In genomic region chr12:124911521-124911920, GRCh38 we compare ENCODE assay signal across 8 cellular contexts. TPM values are rescaled to one million over a fixed set of nuclear protein-coding genes. Genes with fewer than 3 reads are reported as not detected.
DNase-seq lines count a peak whose midpoint lies in the region; ATAC-seq, FAIRE-seq and TF ChIP-seq lines count a peak whose summit lies in the region.
"Not testable (repeated sequence)": the region's sequence is repeated elsewhere in the genome, so short reads cannot be mapped to it uniquely, and the experiment has no call there.

No MANE protein-coding gene starts in this region.

- H3K4me1 Mint-ChIP-seq in endodermal cell, result peaks cover 36% of the 10 kb centered on the region
- H3K4me1 Mint-ChIP-seq in stimulated activated naive CD8-positive, alpha-beta T cell treated with anti-CD3 and anti-CD28 coated beads, Interleukin-15, Interleukin-2, amounts not matched to agents 100 ng/mL and 50 ng/mL, for 24 hours (ENCODE audit: low read depth), result peaks cover 63% of the 10 kb centered on the region

- RAD21 ChIA-PET in HCT116 (lab: Charles Lee; ENCODE audit: low non-redundant PET in 1 of 2, low total read pairs in 2 of 2, uncharacterized antibody in 2 of 2, unreplicated experiment in 2 of 2), result not testable (repeated sequence)

- H3K9me3 Mint-ChIP-seq in endodermal cell; stimulated activated naive CD8-positive, alpha-beta T cell treated with anti-CD3 and anti-CD28 coated beads, Interleukin-15, Interleukin-2, amounts not matched to agents 100 ng/mL and 50 ng/mL, for 24 hours: not testable (repeated sequence)

- intact Hi-C loops in HCT116 (cut with micrococcal nuclease), result not testable (repeated sequence)

- H3K79me2 ChIP-seq in HCT116 (ENCODE audit: insufficient read depth, low read length), result peaks cover 50% of the 10 kb centered on the region
- H3K79me2 ChIP-seq in keratinocyte (ENCODE audit: control insufficient read depth, insufficient read depth, low read length), result peaks cover 40% of the 10 kb centered on the region
- peaks cover 43% of the 10 kb centered on the region for H3K79me2 ChIP-seq in neural cell (replicated peaks; ENCODE audit: insufficient read depth, low read length)

- not testable (repeated sequence) for H3K27me3 Mint-ChIP-seq in endodermal cell (ENCODE audit: insufficient read depth); stimulated activated naive CD8-positive, alpha-beta T cell treated with anti-CD3 and anti-CD28 coated beads, Interleukin-15, Interleukin-2, amounts not matched to agents 100 ng/mL and 50 ng/mL, for 24 hours

- not testable (repeated sequence) for H3K27ac Mint-ChIP-seq in endodermal cell
- H3K27ac Mint-ChIP-seq in stimulated activated naive CD8-positive, alpha-beta T cell treated with anti-CD3 and anti-CD28 coated beads, Interleukin-15, Interleukin-2, amounts not matched to agents 100 ng/mL and 50 ng/mL, for 24 hours, result peak overlapping the region; percentile 29

- H3K9me1 ChIP-seq in keratinocyte (ENCODE audit: control insufficient read depth, extremely low read depth, insufficient read depth, low read length), result not testable (repeated sequence)

- DNase-seq in AG04450 (ENCODE audit: low read depth, low spot score); HCT116 (ENCODE audit: low read depth, low spot score); adipocyte (ENCODE audit: low read depth); endodermal cell; keratinocyte (ENCODE audit: low read depth, low spot score): not testable (repeated sequence)

- H3K4me2 ChIP-seq in HCT116 (ENCODE audit: low read length) (peak overlapping the region; percentile 42; the same call in 1 of the 2 replicates), keratinocyte (ENCODE audit: control insufficient read depth, extremely low read depth, insufficient read depth, low read depth, low read length) (peak overlapping the region; percentile 74)
- not testable (repeated sequence) for H3K4me2 ChIP-seq in neural cell (ENCODE audit: low read length)

- CTCF ChIA-PET in AG04450 (lab: Charles Lee), result interaction anchor here (0.7 to 1.8 kb wide), 2 partner anchors 11 to 29 kb away, joined by 4 to 5 read pairs; no protein-coding TSS in a partner anchor
- CTCF ChIA-PET in HCT116 (lab: Charles Lee), result not testable (repeated sequence)

- H3K9me2 ChIP-seq in HCT116 (ENCODE audit: insufficient read depth); neural cell (ENCODE audit: insufficient read depth, low read length): not testable (repeated sequence)

- ATAC-seq in HCT116, result not testable (repeated sequence)

- TF ChIP-seq RAD21 in HCT116 (IDR thresholded peaks at IDR 0.05; ENCODE audit: low read depth); neural cell (conservative IDR thresholded peaks at IDR 0.05): not testable (repeated sequence)

- peak overlapping the region; percentile 24 for H3K4me3 Mint-ChIP-seq in endodermal cell
- H3K4me3 Mint-ChIP-seq in stimulated activated naive CD8-positive, alpha-beta T cell treated with anti-CD3 and anti-CD28 coated beads, Interleukin-15, Interleukin-2, amounts not matched to agents 100 ng/mL and 50 ng/mL, for 24 hours, result peak overlapping the region; percentile 66

- not testable (repeated sequence) for TF ChIP-seq EP300 in neural cell (conservative IDR thresholded peaks at IDR 0.05; ENCODE audit: poor library complexity, severe bottlenecking)

- H3K4me1 ChIP-seq in HCT116 (ENCODE audit: control insufficient read depth in 1 of 2, insufficient read depth in 2 of 2, low read length in 2 of 2) (peaks cover 30 to 64% of the 10 kb centered on the region in 2 experiments), adipocyte (ENCODE audit: control insufficient read depth, insufficient read depth, low read length) (peaks cover 32% of the 10 kb centered on the region)
- not testable (repeated sequence) for H3K4me1 ChIP-seq in endodermal cell (ENCODE audit: control insufficient read depth, insufficient read depth, low read length); keratinocyte (ENCODE audit: control insufficient read depth, extremely low read depth, insufficient read depth, low read length)

- not testable (repeated sequence) for H3K27ac ChIP-seq in AG04450 (ENCODE audit: low read depth, low read length); HCT116 (ENCODE audit: low read depth, low read length); endodermal cell (ENCODE audit: low read depth, low read length); keratinocyte (ENCODE audit: control insufficient read depth, insufficient read depth, low read length); neural cell (ENCODE audit: low read length)

- H3K9me3 ChIP-seq in AG04450 (ENCODE audit: control insufficient read depth, insufficient read depth, low read length); HCT116 (ENCODE audit: control insufficient read depth in 1 of 2, insufficient read depth in 1 of 2, low read depth in 1 of 2, low read length in 2 of 2); adipocyte (ENCODE audit: control insufficient read depth, low read length); endodermal cell (ENCODE audit: control insufficient read depth, low read length); keratinocyte (ENCODE audit: control insufficient read depth, low read depth, low read length); neural cell (ENCODE audit: low read length): not testable (repeated sequence)

- not testable (repeated sequence) for H3K9ac ChIP-seq in HCT116 (ENCODE audit: low read length); endodermal cell (ENCODE audit: extremely low read depth, low read length, poor library complexity, severe bottlenecking); neural cell (ENCODE audit: low read length)
- H3K9ac ChIP-seq in adipocyte (ENCODE audit: low read length) (peak overlapping the region; percentile 86), keratinocyte (ENCODE audit: control insufficient read depth, extremely low read depth, insufficient read depth, low read length) (peak overlapping the region; percentile 20)

- dilution Hi-C loops in keratinocyte (cut with MboI; ENCODE audit: extremely low pct_ligation_motif_present, low sequenced_read_pairs), result not testable (repeated sequence)

- not testable (repeated sequence) for H2AFZ ChIP-seq in HCT116 (ENCODE audit: low read depth, low read length, poor library complexity, severe bottlenecking); keratinocyte (ENCODE audit: control insufficient read depth, low read length); neural cell (ENCODE audit: low read depth, low read length)

- not testable (repeated sequence) for H3K27me3 ChIP-seq in AG04450 (ENCODE audit: control insufficient read depth, insufficient read depth, low read length); HCT116 (ENCODE audit: insufficient read depth, low read length); adipocyte (replicated peaks; ENCODE audit: control insufficient read depth, insufficient read depth, low read length); endodermal cell (ENCODE audit: control insufficient read depth, insufficient read depth, low read length, poor library complexity, severe bottlenecking); keratinocyte (ENCODE audit: control insufficient read depth, extremely low read depth, insufficient read depth, low read length); neural cell (ENCODE audit: insufficient read depth, low read depth, low read length)

- not testable (repeated sequence) for BruUV-seq in HCT116 (replicated peaks; lab: Mats Ljungman, UMichigan)

- FAIRE-seq in keratinocyte (lab: Jason Lieb, UNC), result not testable (repeated sequence)

- not testable (repeated sequence) for H3F3A ChIP-seq in neural cell (ENCODE audit: insufficient read depth, low read length, poor library complexity, severe bottlenecking)

- H4K20me1 ChIP-seq in HCT116 (ENCODE audit: insufficient read depth), result peaks cover 34% of the 10 kb centered on the region; the same call in 1 of the 2 replicates
- H4K20me1 ChIP-seq in keratinocyte (ENCODE audit: control insufficient read depth, extremely low read depth, insufficient read depth, low read length), result peaks cover 34% of the 10 kb centered on the region
- H4K20me1 ChIP-seq in neural cell (ENCODE audit: insufficient read depth), result peaks cover 14% of the 10 kb centered on the region

- H3K4me3 ChIP-seq in AG04450 (ENCODE audit: low read depth, low read length) (peak overlapping the region; percentile 58), WI38 (ENCODE audit: low read depth, low read length) (peak overlapping the region; percentile 51), adipocyte (ENCODE audit: low read length) (peak overlapping the region; percentile 85), endodermal cell (ENCODE audit: low read length) (peak overlapping the region; percentile 72), keratinocyte (ENCODE audit: control insufficient read depth in 2 of 3, extremely low read depth in 1 of 3, insufficient read depth in 2 of 3, low read depth in 1 of 3, low read length in 3 of 3) (peak overlapping the region; percentile 13 to 38 (median 15)), neural cell (ENCODE audit: low read length) (peak overlapping the region; percentile 56)
- not testable (repeated sequence) for H3K4me3 ChIP-seq in HCT116 (replicated peaks in 1 of 2; ENCODE audit: low read depth in 1 of 2, low read length in 2 of 2)

- peaks cover 38% of the 10 kb centered on the region for H3K36me3 Mint-ChIP-seq in endodermal cell (ENCODE audit: low read depth)
- peaks cover 42% of the 10 kb centered on the region for H3K36me3 Mint-ChIP-seq in stimulated activated naive CD8-positive, alpha-beta T cell treated with anti-CD3 and anti-CD28 coated beads, Interleukin-15, Interleukin-2, amounts not matched to agents 100 ng/mL and 50 ng/mL, for 24 hours (ENCODE audit: low read depth)

- 99% methylated on average over 5 of the region's 6 CpGs; no CpG with 5 or more reads in 1 of the 2 experiments for WGBS in endodermal cell (ENCODE audit: insufficient coverage in 1 of 2, insufficient read length in 1 of 2), 2 experiments

- not testable (repeated sequence) for TF ChIP-seq CTCF in AG04450 (IDR thresholded peaks at IDR 0.05; ENCODE audit: low read depth, low read length); HCT116 (IDR thresholded peaks at IDR 0.05 in 2 of 3, conservative IDR thresholded peaks at IDR 0.05 in 1 of 3; ENCODE audit: borderline replicate concordance in 1 of 3, insufficient read depth in 1 of 3, low read depth in 2 of 3, low read length in 2 of 3); WI38 (IDR thresholded peaks at IDR 0.05; ENCODE audit: low read depth, low read length); endodermal cell (conservative IDR thresholded peaks at IDR 0.05); keratinocyte (optimal IDR thresholded peaks at IDR 0.05 in 1 of 3, IDR thresholded peaks at IDR 0.05 in 1 of 3, conservative IDR thresholded peaks at IDR 0.05 in 1 of 3; ENCODE audit: extremely low read depth in 1 of 3, insufficient read depth in 2 of 3, low read length in 3 of 3); neural cell (IDR thresholded peaks at IDR 0.05; ENCODE audit: poor library complexity, severe bottlenecking)

- H3K36me3 ChIP-seq in HCT116 (ENCODE audit: control insufficient read depth in 1 of 2, insufficient read depth in 2 of 2, low read length in 2 of 2), result peaks cover 11 to 32% of the 10 kb centered on the region in 2 experiments; a peak in 3 of 4 replicates
- peaks cover 29% of the 10 kb centered on the region for H3K36me3 ChIP-seq in adipocyte (ENCODE audit: control insufficient read depth, insufficient read depth, low read length, severe bottlenecking)
- peaks cover 36% of the 10 kb centered on the region for H3K36me3 ChIP-seq in endodermal cell (ENCODE audit: control insufficient read depth, insufficient read depth, low read length)
- H3K36me3 ChIP-seq in keratinocyte (ENCODE audit: control insufficient read depth in 2 of 2, extremely low read depth in 1 of 2, insufficient read depth in 2 of 2, low read length in 2 of 2), result peaks cover 4 to 20% of the 10 kb centered on the region in 2 experiments
- H3K36me3 ChIP-seq in neural cell (ENCODE audit: insufficient read depth, low read length), result peaks cover 19% of the 10 kb centered on the region

- POLR2A ChIA-PET in AG04450 (lab: Yijun Ruan, JAX), result interaction anchor here (0.6 kb wide), 2 partner anchors 17 to 887 kb away, joined by 3 to 10 read pairs; no protein-coding TSS in a partner anchor
- POLR2A ChIA-PET in HCT116 (lab: Charles Lee), result interaction anchor here (0.9 to 3.0 kb wide), 3 partner anchors 8 to 155 kb away, joined by 3 to 15 read pairs (median 6); no protein-coding TSS in a partner anchor

- TF ChIP-seq POLR2A in HCT116 (IDR thresholded peaks at IDR 0.05; ENCODE audit: borderline replicate concordance, extremely low read depth, insufficient read depth, insufficient read length), result not testable (repeated sequence)

RNA-seq across cellular contexts. Expression of gene UBC, which starts 2.9 kb away (rescaled TPM):
- polyA plus RNA-seq in AG04450 (2011; rRNA removed) (1,376 and 1,684 TPM in 2 replicates), keratinocyte (2,363 to 3,215 TPM (median 2,781 TPM) in 3 replicates), neural cell (1,173 and 1,177 TPM in 2 replicates)
- 815 and 985 TPM in 2 replicates for polyA minus RNA-seq in AG04450 (2011; rRNA and poly(A)+ RNA removed)
- total RNA-seq in HCT116 (2021; ENCODE audit: unreplicated experiment) (1,259 TPM), endodermal cell (100 to 1,000 TPM; 580 to 625 TPM)
- polyA plus RNA-seq in HCT116 (2012), result 1,986 and 3,408 TPM in 2 replicates
- 856 TPM for polyA plus RNA-seq in endodermal cell (2013, experiment 1 of 2)
- 866 TPM for polyA plus RNA-seq in endodermal cell (2013, experiment 2 of 2)
- polyA plus RNA-seq in keratinocyte (2011; ENCODE audit: low read depth), result 909 TPM
- polyA plus RNA-seq in keratinocyte (2011; cell fraction: cytosol; rRNA removed), result 2,585 and 2,764 TPM in 2 replicates
- 2,878 and 3,470 TPM in 2 replicates for polyA plus RNA-seq in keratinocyte (2011; cell fraction: nucleus; rRNA removed)
- polyA plus RNA-seq in keratinocyte (2012; ENCODE audit: low replicate concordance), result 1,598 and 2,691 TPM in 2 replicates
- polyA minus RNA-seq in keratinocyte (1,499 to 2,738 TPM (median 1,537 TPM) in 3 replicates), neural cell (1,245 and 1,326 TPM in 2 replicates)
- polyA minus RNA-seq in keratinocyte (2011; cell fraction: cytosol; rRNA and poly(A)+ RNA removed), result 715 TPM
- polyA minus RNA-seq in keratinocyte (2011; cell fraction: nucleus; rRNA and poly(A)+ RNA removed), result 471 and 865 TPM in 2 replicates

RNA-seq across cellular contexts. Expression of gene SCARB1, which starts 47.9 kb away (rescaled TPM):
- polyA plus RNA-seq in AG04450 (2011; rRNA removed) (10.3 and 17.9 TPM in 2 replicates), keratinocyte (40.9 to 80.6 TPM (median 41.4 TPM) in 3 replicates), neural cell (3.7 and 5.8 TPM in 2 replicates)
- polyA minus RNA-seq in AG04450 (2011; rRNA and poly(A)+ RNA removed), result 16.4 and 24.0 TPM in 2 replicates
- total RNA-seq in HCT116 (2021; ENCODE audit: unreplicated experiment) (95.5 TPM), endodermal cell (10 to 100 TPM; 33.0 to 36.2 TPM)
- polyA plus RNA-seq in HCT116 (2012), result 114 and 120 TPM in 2 replicates
- polyA plus RNA-seq in endodermal cell (2013, experiment 1 of 2), result 26.1 TPM
- 30.2 TPM for polyA plus RNA-seq in endodermal cell (2013, experiment 2 of 2)
- polyA plus RNA-seq in keratinocyte (2011; ENCODE audit: low read depth), result 5.5 TPM
- 47.5 and 76.4 TPM in 2 replicates for polyA plus RNA-seq in keratinocyte (2011; cell fraction: cytosol; rRNA removed)
- polyA plus RNA-seq in keratinocyte (2011; cell fraction: nucleus; rRNA removed), result 160 and 185 TPM in 2 replicates
- 27.4 and 72.2 TPM in 2 replicates for polyA plus RNA-seq in keratinocyte (2012; ENCODE audit: low replicate concordance)
- polyA minus RNA-seq in keratinocyte (74.8 to 159 TPM (median 78.2 TPM) in 3 replicates), neural cell (6.9 and 8.0 TPM in 2 replicates)
- 76.9 TPM for polyA minus RNA-seq in keratinocyte (2011; cell fraction: cytosol; rRNA and poly(A)+ RNA removed)
- 131 and 159 TPM in 2 replicates for polyA minus RNA-seq in keratinocyte (2011; cell fraction: nucleus; rRNA and poly(A)+ RNA removed)
